Comparison of ENCODE assay signal across 1 cellular context in the genomic region with DNA sequence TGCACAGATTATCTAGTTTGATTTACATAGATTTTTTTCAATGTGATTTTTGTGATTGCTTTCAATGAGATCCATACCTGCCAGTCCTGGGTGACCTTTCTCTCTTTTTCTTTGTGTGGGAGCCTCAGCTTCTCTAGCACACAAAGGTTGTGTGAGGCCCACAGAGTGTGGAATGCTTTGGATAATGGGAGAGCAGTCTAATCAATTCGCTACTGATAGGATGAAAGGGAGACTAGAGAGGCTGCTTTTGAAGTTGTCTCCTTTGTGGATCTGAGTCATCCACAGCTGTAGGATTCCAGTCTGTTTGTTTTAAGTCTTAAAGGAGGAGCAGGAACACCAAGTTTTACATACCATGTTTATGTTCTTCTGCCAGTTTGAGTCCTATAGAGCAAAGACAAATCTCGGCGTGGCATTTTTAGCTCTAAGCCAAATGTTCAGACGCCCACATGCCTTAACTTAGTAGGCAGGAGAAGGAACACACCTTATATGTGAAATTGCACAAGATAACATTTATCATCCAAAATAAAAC.
TF ChIP-seq lines count a peak whose summit lies in the region.

No MANE protein-coding gene starts in this region.

TF ChIP-seq in HepG2, 621 proteins besides CTCF, POLR2A, EP300 and RAD21 (continued from another document and continues in another):
- TF ChIP-seq, protein P1, sequence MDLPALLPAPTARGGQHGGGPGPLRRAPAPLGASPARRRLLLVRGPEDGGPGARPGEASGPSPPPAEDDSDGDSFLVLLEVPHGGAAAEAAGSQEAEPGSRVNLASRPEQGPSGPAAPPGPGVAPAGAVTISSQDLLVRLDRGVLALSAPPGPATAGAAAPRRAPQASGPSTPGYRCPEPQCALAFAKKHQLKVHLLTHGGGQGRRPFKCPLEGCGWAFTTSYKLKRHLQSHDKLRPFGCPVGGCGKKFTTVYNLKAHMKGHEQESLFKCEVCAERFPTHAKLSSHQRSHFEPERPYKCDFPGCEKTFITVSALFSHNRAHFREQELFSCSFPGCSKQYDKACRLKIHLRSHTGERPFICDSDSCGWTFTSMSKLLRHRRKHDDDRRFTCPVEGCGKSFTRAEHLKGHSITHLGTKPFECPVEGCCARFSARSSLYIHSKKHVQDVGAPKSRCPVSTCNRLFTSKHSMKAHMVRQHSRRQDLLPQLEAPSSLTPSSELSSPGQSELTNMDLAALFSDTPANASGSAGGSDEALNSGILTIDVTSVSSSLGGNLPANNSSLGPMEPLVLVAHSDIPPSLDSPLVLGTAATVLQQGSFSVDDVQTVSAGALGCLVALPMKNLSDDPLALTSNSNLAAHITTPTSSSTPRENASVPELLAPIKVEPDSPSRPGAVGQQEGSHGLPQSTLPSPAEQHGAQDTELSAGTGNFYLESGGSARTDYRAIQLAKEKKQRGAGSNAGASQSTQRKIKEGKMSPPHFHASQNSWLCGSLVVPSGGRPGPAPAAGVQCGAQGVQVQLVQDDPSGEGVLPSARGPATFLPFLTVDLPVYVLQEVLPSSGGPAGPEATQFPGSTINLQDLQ (CRISPR knock-in tag; IDR thresholded peaks at IDR 0.05): no peak
- TF ChIP-seq HES4 (CRISPR knock-in tag; IDR thresholded peaks at IDR 0.05; ENCODE audit: borderline replicate concordance) (no peak), HOMEZ (CRISPR knock-in tag; IDR thresholded peaks at IDR 0.05; ENCODE audit: low read depth) (peak; percentile 68; the same call in 1 of the 2 replicates), PHF5A (CRISPR knock-in tag; IDR thresholded peaks at IDR 0.05; ENCODE audit: low read depth, unreplicated experiment) (peak; percentile 55), MXD4 (CRISPR knock-in tag; IDR thresholded peaks at IDR 0.05) (no peak), FOXK2 (IDR thresholded peaks at IDR 0.05) (peak; percentile 89), ZNF367 (CRISPR knock-in tag; IDR thresholded peaks at IDR 0.05; ENCODE audit: borderline replicate concordance) (0 out of 2 replicates have a peak, but pooled peaks have one; percentile 54), TIGD3 (CRISPR knock-in tag; IDR thresholded peaks at IDR 0.05; ENCODE audit: borderline replicate concordance) (no peak), ZNF44 (CRISPR knock-in tag; IDR thresholded peaks at IDR 0.05) (no peak), MYC (CRISPR knock-in tag; IDR thresholded peaks at IDR 0.05; ENCODE audit: borderline replicate concordance) (no peak), STAT6 (CRISPR knock-in tag; IDR thresholded peaks at IDR 0.05; ENCODE audit: borderline replicate concordance) (peak; percentile 55), EED (CRISPR knock-in tag; IDR thresholded peaks at IDR 0.05) (no peak), HOXA3 (CRISPR knock-in tag; IDR thresholded peaks at IDR 0.05) (peak; percentile 85), PHB2 (IDR thresholded peaks at IDR 0.05; ENCODE audit: partially characterized antibody) (no peak), ZNF570 (CRISPR knock-in tag; IDR thresholded peaks at IDR 0.05; ENCODE audit: borderline replicate concordance) (no peak), CEBPG (CRISPR knock-in tag; IDR thresholded peaks at IDR 0.05) (peak; percentile 47; the same call in 1 of the 2 replicates), JARID2 (CRISPR knock-in tag; IDR thresholded peaks at IDR 0.05; ENCODE audit: insufficient replicate concordance) (no peak), MXD3 (CRISPR knock-in tag; IDR thresholded peaks at IDR 0.05) (no peak), ZFP90 (CRISPR knock-in tag; IDR thresholded peaks at IDR 0.05; ENCODE audit: borderline replicate concordance) (no peak; the same call in 1 of the 2 replicates), ZNF180 (CRISPR knock-in tag; IDR thresholded peaks at IDR 0.05; ENCODE audit: borderline replicate concordance, low read depth) (no peak), ZNF841 (CRISPR knock-in tag; IDR thresholded peaks at IDR 0.05; ENCODE audit: borderline replicate concordance) (no peak), ZFP36L1 (CRISPR knock-in tag; IDR thresholded peaks at IDR 0.05) (no peak), ZSCAN31 (CRISPR knock-in tag; IDR thresholded peaks at IDR 0.05; ENCODE audit: low read depth) (0 out of 2 replicates have a peak, but pooled peaks have one; percentile 21), ZNF672 (CRISPR knock-in tag; IDR thresholded peaks at IDR 0.05) (no peak), ZNF343 (CRISPR knock-in tag; IDR thresholded peaks at IDR 0.05) (no peak), MAFK (conservative IDR thresholded peaks at IDR 0.05 in 1 of 2, IDR thresholded peaks at IDR 0.05 in 1 of 2; ENCODE audit: low read length in 2 of 2) (no peak), ZNF260 (CRISPR knock-in tag; IDR thresholded peaks at IDR 0.05; ENCODE audit: borderline replicate concordance, low read depth) (no peak), RBFOX2 (IDR thresholded peaks at IDR 0.05; ENCODE audit: low read depth, low read length) (no peak; the same call in 1 of the 2 replicates), SRF (IDR thresholded peaks at IDR 0.05; ENCODE audit: low read depth, low read length) (no peak), MAFG (CRISPR knock-in tag; IDR thresholded peaks at IDR 0.05) (no peak), SMYD3 (CRISPR knock-in tag; IDR thresholded peaks at IDR 0.05) (no peak), MAFF (IDR thresholded peaks at IDR 0.05; ENCODE audit: low read depth, low read length) (no peak), GABPA (IDR thresholded peaks at IDR 0.05; ENCODE audit: low read depth, low read length) (no peak), GABPA (CRISPR knock-in tag; IDR thresholded peaks at IDR 0.05; ENCODE audit: low read depth) (no peak), MAZ (IDR thresholded peaks at IDR 0.05; ENCODE audit: borderline replicate concordance, low read depth, low read length) (0 out of 2 replicates have a peak, but pooled peaks have one; percentile 22), MAZ (CRISPR knock-in tag; IDR thresholded peaks at IDR 0.05; ENCODE audit: low read depth) (no peak), ZNF383 (CRISPR knock-in tag; IDR thresholded peaks at IDR 0.05; ENCODE audit: borderline replicate concordance) (no peak)
- TF ChIP-seq, protein P2, sequence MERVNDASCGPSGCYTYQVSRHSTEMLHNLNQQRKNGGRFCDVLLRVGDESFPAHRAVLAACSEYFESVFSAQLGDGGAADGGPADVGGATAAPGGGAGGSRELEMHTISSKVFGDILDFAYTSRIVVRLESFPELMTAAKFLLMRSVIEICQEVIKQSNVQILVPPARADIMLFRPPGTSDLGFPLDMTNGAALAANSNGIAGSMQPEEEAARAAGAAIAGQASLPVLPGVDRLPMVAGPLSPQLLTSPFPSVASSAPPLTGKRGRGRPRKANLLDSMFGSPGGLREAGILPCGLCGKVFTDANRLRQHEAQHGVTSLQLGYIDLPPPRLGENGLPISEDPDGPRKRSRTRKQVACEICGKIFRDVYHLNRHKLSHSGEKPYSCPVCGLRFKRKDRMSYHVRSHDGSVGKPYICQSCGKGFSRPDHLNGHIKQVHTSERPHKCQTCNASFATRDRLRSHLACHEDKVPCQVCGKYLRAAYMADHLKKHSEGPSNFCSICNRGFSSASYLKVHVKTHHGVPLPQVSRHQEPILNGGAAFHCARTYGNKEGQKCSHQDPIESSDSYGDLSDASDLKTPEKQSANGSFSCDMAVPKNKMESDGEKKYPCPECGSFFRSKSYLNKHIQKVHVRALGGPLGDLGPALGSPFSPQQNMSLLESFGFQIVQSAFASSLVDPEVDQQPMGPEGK (CRISPR knock-in tag; IDR thresholded peaks at IDR 0.05): 0 out of 2 replicates have a peak, but pooled peaks have one; percentile 44
- TF ChIP-seq, protein P3, sequence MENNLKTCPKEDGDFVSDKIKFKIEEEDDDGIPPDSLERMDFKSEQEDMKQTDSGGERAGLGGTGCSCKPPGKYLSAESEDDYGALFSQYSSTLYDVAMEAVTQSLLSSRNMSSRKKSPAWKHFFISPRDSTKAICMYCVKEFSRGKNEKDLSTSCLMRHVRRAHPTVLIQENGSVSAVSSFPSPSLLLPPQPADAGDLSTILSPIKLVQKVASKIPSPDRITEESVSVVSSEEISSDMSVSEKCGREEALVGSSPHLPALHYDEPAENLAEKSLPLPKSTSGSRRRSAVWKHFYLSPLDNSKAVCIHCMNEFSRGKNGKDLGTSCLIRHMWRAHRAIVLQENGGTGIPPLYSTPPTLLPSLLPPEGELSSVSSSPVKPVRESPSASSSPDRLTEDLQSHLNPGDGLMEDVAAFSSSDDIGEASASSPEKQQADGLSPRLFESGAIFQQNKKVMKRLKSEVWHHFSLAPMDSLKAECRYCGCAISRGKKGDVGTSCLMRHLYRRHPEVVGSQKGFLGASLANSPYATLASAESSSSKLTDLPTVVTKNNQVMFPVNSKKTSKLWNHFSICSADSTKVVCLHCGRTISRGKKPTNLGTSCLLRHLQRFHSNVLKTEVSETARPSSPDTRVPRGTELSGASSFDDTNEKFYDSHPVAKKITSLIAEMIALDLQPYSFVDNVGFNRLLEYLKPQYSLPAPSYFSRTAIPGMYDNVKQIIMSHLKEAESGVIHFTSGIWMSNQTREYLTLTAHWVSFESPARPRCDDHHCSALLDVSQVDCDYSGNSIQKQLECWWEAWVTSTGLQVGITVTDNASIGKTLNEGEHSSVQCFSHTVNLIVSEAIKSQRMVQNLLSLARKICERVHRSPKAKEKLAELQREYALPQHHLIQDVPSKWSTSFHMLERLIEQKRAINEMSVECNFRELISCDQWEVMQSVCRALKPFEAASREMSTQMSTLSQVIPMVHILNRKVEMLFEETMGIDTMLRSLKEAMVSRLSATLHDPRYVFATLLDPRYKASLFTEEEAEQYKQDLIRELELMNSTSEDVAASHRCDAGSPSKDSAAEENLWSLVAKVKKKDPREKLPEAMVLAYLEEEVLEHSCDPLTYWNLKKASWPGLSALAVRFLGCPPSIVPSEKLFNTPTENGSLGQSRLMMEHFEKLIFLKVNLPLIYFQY (CRISPR knock-in tag; IDR thresholded peaks at IDR 0.05; ENCODE audit: borderline replicate concordance): no peak
- TF ChIP-seq, protein P4, sequence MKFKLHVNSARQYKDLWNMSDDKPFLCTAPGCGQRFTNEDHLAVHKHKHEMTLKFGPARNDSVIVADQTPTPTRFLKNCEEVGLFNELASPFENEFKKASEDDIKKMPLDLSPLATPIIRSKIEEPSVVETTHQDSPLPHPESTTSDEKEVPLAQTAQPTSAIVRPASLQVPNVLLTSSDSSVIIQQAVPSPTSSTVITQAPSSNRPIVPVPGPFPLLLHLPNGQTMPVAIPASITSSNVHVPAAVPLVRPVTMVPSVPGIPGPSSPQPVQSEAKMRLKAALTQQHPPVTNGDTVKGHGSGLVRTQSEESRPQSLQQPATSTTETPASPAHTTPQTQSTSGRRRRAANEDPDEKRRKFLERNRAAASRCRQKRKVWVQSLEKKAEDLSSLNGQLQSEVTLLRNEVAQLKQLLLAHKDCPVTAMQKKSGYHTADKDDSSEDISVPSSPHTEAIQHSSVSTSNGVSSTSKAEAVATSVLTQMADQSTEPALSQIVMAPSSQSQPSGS (CRISPR knock-in tag; IDR thresholded peaks at IDR 0.05): peak; percentile 87
- TF ChIP-seq, protein P5, sequence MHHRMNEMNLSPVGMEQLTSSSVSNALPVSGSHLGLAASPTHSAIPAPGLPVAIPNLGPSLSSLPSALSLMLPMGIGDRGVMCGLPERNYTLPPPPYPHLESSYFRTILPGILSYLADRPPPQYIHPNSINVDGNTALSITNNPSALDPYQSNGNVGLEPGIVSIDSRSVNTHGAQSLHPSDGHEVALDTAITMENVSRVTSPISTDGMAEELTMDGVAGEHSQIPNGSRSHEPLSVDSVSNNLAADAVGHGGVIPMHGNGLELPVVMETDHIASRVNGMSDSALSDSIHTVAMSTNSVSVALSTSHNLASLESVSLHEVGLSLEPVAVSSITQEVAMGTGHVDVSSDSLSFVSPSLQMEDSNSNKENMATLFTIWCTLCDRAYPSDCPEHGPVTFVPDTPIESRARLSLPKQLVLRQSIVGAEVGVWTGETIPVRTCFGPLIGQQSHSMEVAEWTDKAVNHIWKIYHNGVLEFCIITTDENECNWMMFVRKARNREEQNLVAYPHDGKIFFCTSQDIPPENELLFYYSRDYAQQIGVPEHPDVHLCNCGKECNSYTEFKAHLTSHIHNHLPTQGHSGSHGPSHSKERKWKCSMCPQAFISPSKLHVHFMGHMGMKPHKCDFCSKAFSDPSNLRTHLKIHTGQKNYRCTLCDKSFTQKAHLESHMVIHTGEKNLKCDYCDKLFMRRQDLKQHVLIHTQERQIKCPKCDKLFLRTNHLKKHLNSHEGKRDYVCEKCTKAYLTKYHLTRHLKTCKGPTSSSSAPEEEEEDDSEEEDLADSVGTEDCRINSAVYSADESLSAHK (CRISPR knock-in tag; IDR thresholded peaks at IDR 0.05; ENCODE audit: borderline replicate concordance): no peak
